Comparison of ENCODE assay signal across 8 cellular contexts in genomic region chr1:161727343-161727924, GRCh38. TPM values are rescaled to one million over a fixed set of nuclear protein-coding genes. Genes with fewer than 3 reads are reported as not detected.
DNase-seq lines count a peak whose midpoint lies in the region; ATAC-seq and TF ChIP-seq lines count a peak whose summit lies in the region.

No MANE protein-coding gene starts in this region.

- H3K27me3 ChIP-seq in endocrine pancreas (ENCODE audit: control insufficient read depth, insufficient read depth, low read length) = peaks cover 5% of the 10 kb centered on the region

- peak overlapping the region; percentile 10 for H3K9ac ChIP-seq in endocrine pancreas (ENCODE audit: control insufficient read depth, insufficient read depth, low read length)

- intact Hi-C loops in natural killer cell (cut with micrococcal nuclease) = loop anchor here (1.0 to 10.0 kb wide), 2 partner anchors 11 to 183 kb away; partner anchors contain the start of gene FCGR3A

- peak overlapping the region; percentile 98 for H3K27ac Mint-ChIP-seq in natural killer cell

- TF ChIP-seq CTCF in natural killer cell (IDR thresholded peaks at IDR 0.05) = no peak

- H3K9me3 ChIP-seq in endocrine pancreas (ENCODE audit: control insufficient read depth, low read length) = no peaks in the 10 kb centered on the region

- H3K4me3 Mint-ChIP-seq in natural killer cell = peak overlapping the region; percentile 100

- no peaks in the 10 kb centered on the region for H3K36me3 ChIP-seq in endocrine pancreas (ENCODE audit: control insufficient read depth, insufficient read depth, low read length)

- no peaks in the 10 kb centered on the region for H3K27me3 Mint-ChIP-seq in natural killer cell (ENCODE audit: low read depth in 2 of 2)

- H3K4me1 ChIP-seq in endocrine pancreas (ENCODE audit: control insufficient read depth, insufficient read depth, low read length) = no peaks in the 10 kb centered on the region

- H3K9me3 Mint-ChIP-seq in natural killer cell = no peaks in the 10 kb centered on the region

- no peak overlapping the region for H3K4me3 ChIP-seq in endocrine pancreas (ENCODE audit: control insufficient read depth, insufficient read depth, low read length)

- ATAC-seq in HG03439 (IDR thresholded peaks at IDR 0.05; ENCODE audit: unreplicated experiment) = peak; percentile 17
- ATAC-seq in natural killer cell = peak; percentile 3 to 17 (median 9)

- DNase-seq in stimulated activated CD4-positive, alpha-beta T cell treated with anti-CD3 and anti-CD28 coated beads, Interleukin-15, amount 100 ng/mL, for 24 hours = peak; percentile 38
- no peak for DNase-seq in stimulated activated CD4-positive, alpha-beta T cell treated with anti-CD3 and anti-CD28 coated beads, Interleukin-4, amount 100 ng/mL, for 1 hour
- DNase-seq in UCSD-AML1 (lab: John Stamatoyannopoulos, UW; ENCODE audit: unreplicated experiment) = peak; percentile 60
- peak; percentile 40 for DNase-seq in natural killer cell
- no peak for DNase-seq in NCI-H446 (lab: John Stamatoyannopoulos, UW)
- no peak for DNase-seq in NCI-H1694 treated with DMSO at 0.1 percent for 48 hours (lab: John Stamatoyannopoulos, UW)

- no peaks in the 10 kb centered on the region for H3K36me3 Mint-ChIP-seq in natural killer cell

- peaks cover 64 to 77% of the 10 kb centered on the region in 2 donors for H3K4me1 Mint-ChIP-seq in natural killer cell

RNA-seq across cellular contexts. Expression of gene FCRLB, which starts 6.1 kb away (rescaled TPM):
- 1 to 10 TPM; 3.6 to 6.2 (median 5.2) TPM for total RNA-seq in natural killer cell

RNA-seq across cellular contexts. Expression of gene FCRLA, which starts 20.4 kb away (rescaled TPM):
- total RNA-seq in natural killer cell = under 1 TPM; 0.41 to 0.90 (median 0.80) TPM

RNA-seq across cellular contexts. Expression of gene DUSP12, which starts 22.2 kb away (rescaled TPM):
- total RNA-seq in natural killer cell = 10 to 100 TPM; 26.9 to 31.7 (median 28.5) TPM

RNA-seq across cellular contexts. Expression of gene ATF6, which starts 38.7 kb away (rescaled TPM):
- total RNA-seq in natural killer cell = 10 to 100 TPM; 16.8 to 25.0 (median 21.8) TPM

Comparison
In these comparisons a context has a peak if more than half of its experiments do, and no peak if none do; other contexts are left out.
1. DNase-seq: peak in stimulated activated CD4-positive, alpha-beta T cell treated with anti-CD3 and anti-CD28 coated beads, Interleukin-15, amount 100 ng/mL, for 24 hours (single experiment), UCSD-AML1 (single experiment) and natural killer cell (single experiment); none in stimulated activated CD4-positive, alpha-beta T cell treated with anti-CD3 and anti-CD28 coated beads, Interleukin-4, amount 100 ng/mL, for 1 hour (single experiment), NCI-H446 (0 of 2) and NCI-H1694 treated with DMSO at 0.1 percent for 48 hours (single experiment).